ENCODE assay signal across 21 cellular contexts in the genomic region with DNA sequence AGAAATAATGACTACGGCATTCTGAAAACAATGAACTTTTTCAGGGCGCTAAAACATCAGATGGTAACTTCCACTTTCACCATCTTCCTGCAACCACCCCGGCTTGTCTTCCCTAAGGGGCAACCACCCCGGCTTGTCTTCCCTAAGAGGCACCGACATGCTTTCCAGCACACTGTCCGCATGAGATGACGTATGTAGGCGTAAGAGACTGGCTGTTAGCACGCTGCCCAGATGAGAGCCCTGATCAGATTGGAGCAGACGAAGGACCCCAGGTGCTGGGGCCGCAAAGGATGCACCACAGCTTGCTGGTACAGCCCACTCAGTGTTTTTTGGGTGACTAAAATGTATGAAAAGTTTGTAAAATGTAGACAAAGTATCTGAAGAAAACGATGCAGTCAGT. TPM values are rescaled to one million over a fixed set of nuclear protein-coding genes. Genes with fewer than 3 reads are reported as not detected.
DNase-seq lines count a peak whose midpoint lies in the region; ATAC-seq, FAIRE-seq and TF ChIP-seq lines count a peak whose summit lies in the region.
"Had no signal": no experiment of that assay in that cellular context is flagged by ENCODE, and none has a peak within 500 bp of the region (broad histone marks: within the 10 kb centered on the region; RNA-seq: fewer than 3 reads in every experiment).

No MANE protein-coding gene starts in this region.

- intact Hi-C loops in aorta (cut with DNase I) (no loop called here), tibial artery (cut with DNase I; ENCODE audit: low total_unique reads) (no loop called here)

- no peak overlapping the region for H2BK15ac ChIP-seq in neuronal stem cell (ENCODE audit: low read length)

- H4K91ac ChIP-seq in neuronal stem cell (ENCODE audit: low read depth, low read length, poor library complexity) (no peak overlapping the region), trophoblast cell (ENCODE audit: low read depth, low read length) (no peak overlapping the region)

- no peaks in the 10 kb centered on the region for H3K79me2 ChIP-seq in trophoblast cell (ENCODE audit: control insufficient read depth, insufficient read depth, low read length, poor library complexity)

- H2BK120ac ChIP-seq in neuronal stem cell (ENCODE audit: low read depth, low read length) = no peak overlapping the region
- H2BK120ac ChIP-seq in trophoblast cell (ENCODE audit: insufficient read depth, low read length, poor library complexity) = no peak overlapping the region

- H2AFZ ChIP-seq in neuronal stem cell (ENCODE audit: low read length) = no peak overlapping the region
- no peak overlapping the region for H2AFZ ChIP-seq in trophoblast cell (ENCODE audit: insufficient read depth, low read length, poor library complexity)

- no peaks in the 10 kb centered on the region for H3K27me3 ChIP-seq in iPS-15b (ENCODE audit: control insufficient read depth, insufficient read depth, low read length)
- H3K27me3 ChIP-seq in neuronal stem cell (ENCODE audit: control insufficient read depth in 3 of 3, insufficient read depth in 3 of 3, low read depth in 1 of 3, low read length in 3 of 3) = no peaks in the 10 kb centered on the region
- no peaks in the 10 kb centered on the region for H3K27me3 ChIP-seq in aorta (ENCODE audit: control insufficient read depth in 1 of 2, insufficient read depth in 2 of 2, low read length in 1 of 2)
- no peaks in the 10 kb centered on the region for H3K27me3 ChIP-seq in tibial artery
- no peaks in the 10 kb centered on the region for H3K27me3 ChIP-seq in trophoblast cell (ENCODE audit: insufficient read depth, low read length)
- H3K27me3 ChIP-seq: BLaER1 had no signal

- H2AK5ac ChIP-seq in neuronal stem cell (ENCODE audit: low read depth, low read length) (no peak overlapping the region), trophoblast cell (ENCODE audit: low read length) (no peak overlapping the region)

- H3K4me2 ChIP-seq in neuronal stem cell (ENCODE audit: insufficient read depth, low read length, poor library complexity, severe bottlenecking) (no peak overlapping the region), trophoblast cell (ENCODE audit: low read length) (no peak overlapping the region)
- H3K4me2 ChIP-seq: A549, BLaER1 had no signal

- no peaks in the 10 kb centered on the region for H3K4me1 ChIP-seq in iPS-15b (ENCODE audit: control insufficient read depth, insufficient read depth, low read length)
- H3K4me1 ChIP-seq in neuronal stem cell (ENCODE audit: control insufficient read depth in 2 of 2, insufficient read depth in 1 of 2, low read depth in 1 of 2, low read length in 2 of 2) = no peaks in the 10 kb centered on the region
- H3K4me1 ChIP-seq in aorta (ENCODE audit: control insufficient read depth in 1 of 2, insufficient read depth in 2 of 2, low read length in 2 of 2) = no peaks in the 10 kb centered on the region
- H3K4me1 ChIP-seq in tibial artery = no peaks in the 10 kb centered on the region
- no peaks in the 10 kb centered on the region for H3K4me1 ChIP-seq in trophoblast cell (ENCODE audit: control insufficient read depth in 1 of 2, insufficient read depth in 2 of 2, low read length in 2 of 2)
- H3K4me1 ChIP-seq: A549, BLaER1 had no signal

- peak overlapping the region; percentile 17 for H3K9ac ChIP-seq in iPS-15b (ENCODE audit: low read depth, low read length)
- no peak overlapping the region for H3K9ac ChIP-seq in neuronal stem cell (ENCODE audit: low read depth, low read length, poor library complexity)
- no peak overlapping the region for H3K9ac ChIP-seq in trophoblast cell (ENCODE audit: low read length)
- H3K9ac ChIP-seq: BLaER1 had no signal

- H2BK5ac ChIP-seq in neuronal stem cell (ENCODE audit: low read length) = no peak overlapping the region
- H2BK5ac ChIP-seq in trophoblast cell (ENCODE audit: low read depth, low read length, poor library complexity) = no peak overlapping the region

- H3K23ac ChIP-seq in neuronal stem cell (ENCODE audit: low read depth, low read length, poor library complexity) (peak overlapping the region; percentile 43), trophoblast cell (ENCODE audit: low read length) (no peak overlapping the region)

- no peak overlapping the region for H3K4ac ChIP-seq in neuronal stem cell (ENCODE audit: low read length)
- H3K4ac ChIP-seq in trophoblast cell (ENCODE audit: low read depth, low read length) = no peak overlapping the region

- no peak overlapping the region for H4K8ac ChIP-seq in neuronal stem cell (ENCODE audit: low read depth, low read length)
- no peak overlapping the region for H4K8ac ChIP-seq in trophoblast cell (ENCODE audit: low read depth, low read length)

- TF ChIP-seq CTCF in tibial artery (IDR thresholded peaks at IDR 0.05) = no peak

- no peak for TF ChIP-seq POLR2A in GM12891 (IDR thresholded peaks at IDR 0.05; ENCODE audit: low read depth, low read length)

- H3K36me3 ChIP-seq in iPS-15b (ENCODE audit: control insufficient read depth, insufficient read depth, low read length) (no peaks in the 10 kb centered on the region), neuronal stem cell (replicated peaks in 1 of 2; ENCODE audit: control insufficient read depth in 2 of 2, insufficient read depth in 2 of 2, low read length in 2 of 2) (peaks cover 5 to 79% of the 10 kb centered on the region in 2 donors), aorta (ENCODE audit: control insufficient read depth in 1 of 2, insufficient read depth in 2 of 2, low read length in 1 of 2) (peaks cover 0 to 3% of the 10 kb centered on the region in 2 donors), tibial artery (peaks cover 9 to 28% (median 16%) of the 10 kb centered on the region in 3 donors), trophoblast cell (ENCODE audit: control insufficient read depth in 1 of 2, insufficient read depth in 2 of 2, low read length in 2 of 2) (peaks cover 0 to 5% of the 10 kb centered on the region in 2 experiments)

- H2BK12ac ChIP-seq in neuronal stem cell (ENCODE audit: low read length) (no peak overlapping the region), trophoblast cell (ENCODE audit: low read length) (no peak overlapping the region)

- FAIRE-seq in GM12891 (lab: Jason Lieb, UNC) = peak; percentile 16
- FAIRE-seq: A549, HTR-8/SVneo, K562 had no signal

- DNase-seq in GM12891 (ENCODE audit: insufficient read length, low spot score) (no peak), neuronal stem cell (ENCODE audit: low spot score) (no peak), aorta (peak; percentile 15 to 50), tibial artery (no peak), trophoblast cell (no peak)
- DNase-seq: CD4-positive, alpha-beta memory T cell; DMS153; DMS79 treated with DMSO at 0.1 percent for 48 hours; GF-D8; GOT3; H7; HFFc6; IMR-90 had no signal

- no peak overlapping the region for H3K14ac ChIP-seq in neuronal stem cell (ENCODE audit: low read length)
- no peak overlapping the region for H3K14ac ChIP-seq in trophoblast cell (ENCODE audit: low read length)

- H3K18ac ChIP-seq in neuronal stem cell (ENCODE audit: low read length) (no peak overlapping the region), trophoblast cell (ENCODE audit: low read length) (no peak overlapping the region)

- no peak overlapping the region for H3K4me3 ChIP-seq in iPS-15b (ENCODE audit: low read depth, low read length)
- no peak overlapping the region for H3K4me3 ChIP-seq in neuronal stem cell (ENCODE audit: low read length in 2 of 2)
- no peak overlapping the region for H3K4me3 ChIP-seq in aorta (ENCODE audit: low read length in 2 of 2)
- no peak overlapping the region for H3K4me3 ChIP-seq in tibial artery
- H3K4me3 ChIP-seq in trophoblast cell (ENCODE audit: low read depth, low read length) = no peak overlapping the region
- H3K4me3 ChIP-seq: A549, BLaER1, K562 had no signal

- H4K12ac ChIP-seq in trophoblast cell (ENCODE audit: low read depth, low read length) = no peak overlapping the region

- no CpG with 5 or more reads among the region's 12 CpGs for WGBS in neuronal stem cell (ENCODE audit: extremely low coverage in 2 of 2, insufficient read length in 2 of 2, insufficient replicate concordance in 1 of 2), 2 donors
- WGBS in aorta, 2 donors = 96 to 98% methylated on average over 12 of the region's 12 CpGs
- WGBS in trophoblast cell (ENCODE audit: extremely low coverage, insufficient coverage, insufficient read length) = no CpG with 5 or more reads among the region's 12 CpGs

- no peaks in the 10 kb centered on the region for H3K79me1 ChIP-seq in neuronal stem cell (ENCODE audit: low read depth, low read length)
- H3K79me1 ChIP-seq in trophoblast cell (ENCODE audit: low read length) = no peaks in the 10 kb centered on the region

- H3K9me3 ChIP-seq in iPS-15b (ENCODE audit: control insufficient read depth, insufficient read depth, low read length) (no peaks in the 10 kb centered on the region), neuronal stem cell (replicated peaks in 1 of 2; ENCODE audit: control insufficient read depth in 2 of 2, insufficient read depth in 1 of 2, low read depth in 1 of 2, low read length in 2 of 2) (peaks cover 0 to 34% of the 10 kb centered on the region in 2 donors), aorta (ENCODE audit: control insufficient read depth, low read length) (no peaks in the 10 kb centered on the region), tibial artery (no peaks in the 10 kb centered on the region), trophoblast cell (ENCODE audit: insufficient read depth, low read depth, low read length) (no peaks in the 10 kb centered on the region)

- H3K27ac ChIP-seq in neuronal stem cell (replicated peaks; ENCODE audit: low read length) = no peak overlapping the region
- H3K27ac ChIP-seq in aorta (ENCODE audit: low read depth in 1 of 2, low read length in 2 of 2) = no peak overlapping the region
- no peak overlapping the region for H3K27ac ChIP-seq in tibial artery
- H3K27ac ChIP-seq in trophoblast cell (ENCODE audit: low read depth, low read length) = no peak overlapping the region
- H3K27ac ChIP-seq: 22Rv1, A549, BLaER1 had no signal

- ATAC-seq in aorta (ENCODE audit: low FRiP score) = no peak
- no peak for ATAC-seq in GM19328 (IDR thresholded peaks at IDR 0.05; ENCODE audit: unreplicated experiment)
- ATAC-seq: A549, HCT116, K562 had no signal

TF ChIP-seq in GM12891, 5 proteins besides CTCF, POLR2A, EP300 and RAD21:
- TF ChIP-seq POLR2AphosphoS5 (IDR thresholded peaks at IDR 0.05; ENCODE audit: low read depth, low read length) = no peak
- no peak for TF ChIP-seq PAX5 (IDR thresholded peaks at IDR 0.05; ENCODE audit: insufficient read depth, low read length, severe bottlenecking)
- no peak for TF ChIP-seq SPI1 (IDR thresholded peaks at IDR 0.05; ENCODE audit: low read depth, low read length)
- TF ChIP-seq TAF1 (IDR thresholded peaks at IDR 0.05; ENCODE audit: low read depth, low read length) = no peak
- no peak for TF ChIP-seq POU2F2 (IDR thresholded peaks at IDR 0.05; ENCODE audit: low read depth, low read length)
TF ChIP-seq in GM12891: peak in this region for 0.

RNA-seq across cellular contexts. Expression of gene ASCC3, which starts 29.3 kb away (rescaled TPM):
- polyA plus RNA-seq in GM12891 (2012; ENCODE audit: low read depth, missing spikeins) = 23.4 TPM
- 16.9 TPM for polyA plus RNA-seq in neuronal stem cell (2013, experiment 1 of 2)
- polyA plus RNA-seq in neuronal stem cell (2013, experiment 2 of 2) = 16.9 TPM
- total RNA-seq in aorta = 10 to 100 TPM; 46.3 to 46.9 TPM
- 1 to 10 TPM; 3.5 to 7.4 TPM for polyA plus RNA-seq in aorta
- polyA plus RNA-seq in trophoblast cell (2013) = 26.6 and 27.7 TPM in 2 replicates

Comparison
In these comparisons a context has a peak if more than half of its experiments do, and no peak if none do; other contexts are left out.
1. DNase-seq: peak in aorta (2 of 2); none in GM12891 (single experiment), neuronal stem cell (single experiment), tibial artery (0 of 2) and trophoblast cell (0 of 2).